In genomic region chr3:14143826-14144225, GRCh38 we compare ENCODE assay signal across 8 cellular contexts. TPM values are rescaled to one million over a fixed set of nuclear protein-coding genes. Genes with fewer than 3 reads are reported as not detected.
DNase-seq lines count a peak whose midpoint lies in the region; ATAC-seq lines count a peak whose summit lies in the region.

No MANE protein-coding gene starts in this region.

- no peaks in the 10 kb centered on the region for H3K27me3 Mint-ChIP-seq in activated CD8-positive, alpha-beta memory T cell treated with anti-CD3 and anti-CD28 coated beads, Interleukin-2, amount 10 ng/mL, durations not matched to agents 7 days and 5 days
- H3K27me3 Mint-ChIP-seq in activated CD8-positive, alpha-beta T cell treated with anti-CD3 and anti-CD28 coated beads, Interleukin-2, amount 10 ng/mL, durations not matched to agents 7 days and 5 days (ENCODE audit: low read depth): no peaks in the 10 kb centered on the region

- peaks cover 7% of the 10 kb centered on the region for H3K36me3 Mint-ChIP-seq in activated CD8-positive, alpha-beta memory T cell treated with anti-CD3 and anti-CD28 coated beads, Interleukin-2, amount 10 ng/mL, durations not matched to agents 7 days and 5 days
- H3K36me3 Mint-ChIP-seq in activated CD8-positive, alpha-beta T cell treated with anti-CD3 and anti-CD28 coated beads, Interleukin-2, amount 10 ng/mL, durations not matched to agents 7 days and 5 days (ENCODE audit: low read depth): peaks cover 40% of the 10 kb centered on the region

- no peak for DNase-seq in activated CD8-positive, alpha-beta memory T cell treated with anti-CD3 and anti-CD28 coated beads, Interleukin-2, amount 10 ng/mL, durations not matched to agents 7 days and 5 days
- DNase-seq in activated CD8-positive, alpha-beta memory T cell treated with anti-CD3 and anti-CD28 coated beads, Interleukin-2, amount 50 U/mL, for 4 hours: no peak
- DNase-seq in activated CD8-positive, alpha-beta T cell treated with anti-CD3 and anti-CD28 coated beads, Interleukin-2, amount 10 ng/mL, durations not matched to agents 7 days and 5 days: no peak
- DNase-seq in Right ventricle myocardium superior (peak; percentile 58), sciatic nerve (ENCODE audit: low spot score) (no peak), NCI-H1930 (lab: John Stamatoyannopoulos, UW) (no peak), globus pallidus (ENCODE audit: low spot score) (no peak), NCI-H128 (lab: John Stamatoyannopoulos, UW; ENCODE audit: unreplicated experiment) (no peak)

- peak overlapping the region; percentile 91 for H3K27ac Mint-ChIP-seq in activated CD8-positive, alpha-beta memory T cell treated with anti-CD3 and anti-CD28 coated beads, Interleukin-2, amount 10 ng/mL, durations not matched to agents 7 days and 5 days
- peak overlapping the region; percentile 88 for H3K27ac Mint-ChIP-seq in activated CD8-positive, alpha-beta T cell treated with anti-CD3 and anti-CD28 coated beads, Interleukin-2, amount 10 ng/mL, durations not matched to agents 7 days and 5 days

- intact Hi-C loops in Right ventricle myocardium superior (cut with DNase I): no loop called here
- intact Hi-C loops in sciatic nerve (cut with DNase I): no loop called here

- CTCF ChIA-PET in activated CD8-positive, alpha-beta memory T cell treated with anti-CD3 and anti-CD28 coated beads, Interleukin-2, amount 10 ng/mL, durations not matched to agents 7 days and 5 days (lab: Charles Lee): interaction anchor here (1.3 to 1.7 kb wide), 5 partner anchors 19 to 247 kb away, joined by 3 to 18 read pairs (median 6); partner anchors contain the start of genes CHCHD4, LSM3, TMEM43 and XPC
- CTCF ChIA-PET in activated CD8-positive, alpha-beta T cell treated with anti-CD3 and anti-CD28 coated beads, Interleukin-2, amount 10 ng/mL, durations not matched to agents 7 days and 5 days (lab: Charles Lee): interaction anchor here (1.5 to 2.3 kb wide), 5 partner anchors 9 to 248 kb away, joined by 3 to 10 read pairs (median 7); partner anchors contain the start of genes CHCHD4, LSM3, TMEM43 and XPC

- peaks cover 31% of the 10 kb centered on the region for H3K4me1 Mint-ChIP-seq in activated CD8-positive, alpha-beta memory T cell treated with anti-CD3 and anti-CD28 coated beads, Interleukin-2, amount 10 ng/mL, durations not matched to agents 7 days and 5 days
- H3K4me1 Mint-ChIP-seq in activated CD8-positive, alpha-beta T cell treated with anti-CD3 and anti-CD28 coated beads, Interleukin-2, amount 10 ng/mL, durations not matched to agents 7 days and 5 days (ENCODE audit: low read depth): peaks cover 36% of the 10 kb centered on the region

- POLR2A ChIA-PET in activated CD8-positive, alpha-beta T cell treated with anti-CD3 and anti-CD28 coated beads, Interleukin-2, amount 10 ng/mL, durations not matched to agents 7 days and 5 days (lab: Charles Lee): interaction anchor here (0.8 to 5.9 kb wide), 3 partner anchors 15 to 35 kb away, joined by 3 to 55 read pairs (median 26); partner anchors contain the start of genes CHCHD4, LSM3, TMEM43 and XPC

- H3K4me3 Mint-ChIP-seq in activated CD8-positive, alpha-beta memory T cell treated with anti-CD3 and anti-CD28 coated beads, Interleukin-2, amount 10 ng/mL, durations not matched to agents 7 days and 5 days: no peak overlapping the region
- H3K4me3 Mint-ChIP-seq in activated CD8-positive, alpha-beta T cell treated with anti-CD3 and anti-CD28 coated beads, Interleukin-2, amount 10 ng/mL, durations not matched to agents 7 days and 5 days: no peak overlapping the region

- ATAC-seq in activated CD8-positive, alpha-beta memory T cell treated with anti-CD3 and anti-CD28 coated beads, Interleukin-2, amount 10 ng/mL, durations not matched to agents 7 days and 5 days: no peak
- ATAC-seq in activated CD8-positive, alpha-beta T cell treated with anti-CD3 and anti-CD28 coated beads, Interleukin-2, amount 10 ng/mL, durations not matched to agents 7 days and 5 days: no peak
- ATAC-seq in Right ventricle myocardium superior (ENCODE audit: poor library complexity) (peak; percentile 69), sciatic nerve (peak; percentile 83)

- H3K9me3 Mint-ChIP-seq in activated CD8-positive, alpha-beta memory T cell treated with anti-CD3 and anti-CD28 coated beads, Interleukin-2, amount 10 ng/mL, durations not matched to agents 7 days and 5 days (ENCODE audit: low read depth): no peaks in the 10 kb centered on the region
- H3K9me3 Mint-ChIP-seq in activated CD8-positive, alpha-beta T cell treated with anti-CD3 and anti-CD28 coated beads, Interleukin-2, amount 10 ng/mL, durations not matched to agents 7 days and 5 days (ENCODE audit: insufficient read depth): no peaks in the 10 kb centered on the region

RNA-seq across cellular contexts. Expression of gene TMEM43, which starts 19.0 kb away (rescaled TPM):
- 10 to 100 TPM; 27.6 to 31.8 TPM for total RNA-seq in activated CD8-positive, alpha-beta memory T cell treated with anti-CD3 and anti-CD28 coated beads, Interleukin-2, amount 10 ng/mL, durations not matched to agents 7 days and 5 days
- total RNA-seq in activated CD8-positive, alpha-beta T cell treated with anti-CD3 and anti-CD28 coated beads, Interleukin-2, amount 10 ng/mL, durations not matched to agents 7 days and 5 days: 10 to 100 TPM; 27.9 to 28.8 TPM
- 32.1 TPM for total RNA-seq in Right ventricle myocardium superior
- 67.7 TPM for total RNA-seq in sciatic nerve

RNA-seq across cellular contexts. Expression of gene CHCHD4, which starts 19.2 kb away (rescaled TPM):
- total RNA-seq in activated CD8-positive, alpha-beta memory T cell treated with anti-CD3 and anti-CD28 coated beads, Interleukin-2, amount 10 ng/mL, durations not matched to agents 7 days and 5 days: 10 to 100 TPM; 15.2 to 19.7 TPM
- total RNA-seq in activated CD8-positive, alpha-beta T cell treated with anti-CD3 and anti-CD28 coated beads, Interleukin-2, amount 10 ng/mL, durations not matched to agents 7 days and 5 days: 10 to 100 TPM; 17.3 to 18.1 TPM
- total RNA-seq in Right ventricle myocardium superior (35.9 TPM), sciatic nerve (11.1 TPM)

RNA-seq across cellular contexts. Expression of gene XPC, which starts 34.6 kb away (rescaled TPM):
- total RNA-seq in activated CD8-positive, alpha-beta memory T cell treated with anti-CD3 and anti-CD28 coated beads, Interleukin-2, amount 10 ng/mL, durations not matched to agents 7 days and 5 days: 10 to 100 TPM; 36.0 to 39.5 TPM
- total RNA-seq in activated CD8-positive, alpha-beta T cell treated with anti-CD3 and anti-CD28 coated beads, Interleukin-2, amount 10 ng/mL, durations not matched to agents 7 days and 5 days: 10 to 100 TPM; 29.4 to 31.6 TPM
- total RNA-seq in Right ventricle myocardium superior (7.7 TPM), sciatic nerve (54.2 TPM)

RNA-seq across cellular contexts. Expression of gene LSM3, which starts 34.8 kb away (rescaled TPM):
- 10 to 100 TPM; 16.5 to 18.9 TPM for total RNA-seq in activated CD8-positive, alpha-beta memory T cell treated with anti-CD3 and anti-CD28 coated beads, Interleukin-2, amount 10 ng/mL, durations not matched to agents 7 days and 5 days
- 10 to 100 TPM; 19.2 to 20.2 TPM for total RNA-seq in activated CD8-positive, alpha-beta T cell treated with anti-CD3 and anti-CD28 coated beads, Interleukin-2, amount 10 ng/mL, durations not matched to agents 7 days and 5 days
- total RNA-seq in Right ventricle myocardium superior (16.8 TPM), sciatic nerve (8.9 TPM)

Comparison
In these comparisons a context has a peak if more than half of its experiments do, and no peak if none do; other contexts are left out.
1. ATAC-seq: peak in Right ventricle myocardium superior (single experiment) and sciatic nerve (single experiment); none in activated CD8-positive, alpha-beta memory T cell treated with anti-CD3 and anti-CD28 coated beads, Interleukin-2, amount 10 ng/mL, durations not matched to agents 7 days and 5 days (single experiment) and activated CD8-positive, alpha-beta T cell treated with anti-CD3 and anti-CD28 coated beads, Interleukin-2, amount 10 ng/mL, durations not matched to agents 7 days and 5 days (single experiment).